1 cellular context compared by ENCODE assay signal in genomic region chr3:148698190-148698806, GRCh38.
TF ChIP-seq lines count a peak whose summit lies in the region.

No MANE protein-coding gene starts in this region.

TF ChIP-seq in HepG2, 621 proteins besides CTCF, POLR2A, EP300 and RAD21 (continued from another document and continues in another):
- TF ChIP-seq ARID4A (CRISPR knock-in tag; IDR thresholded peaks at IDR 0.05; ENCODE audit: borderline replicate concordance), result no peak
- TF ChIP-seq DR1 (CRISPR knock-in tag; IDR thresholded peaks at IDR 0.05), result no peak
- no peak for TF ChIP-seq EZH2 (conservative IDR thresholded peaks at IDR 0.05; ENCODE audit: low read depth, low read length)
- TF ChIP-seq SNAPC2 (CRISPR knock-in tag; IDR thresholded peaks at IDR 0.05), result no peak
- 0 out of 2 replicates have a peak, but pooled peaks have one; percentile 26 for TF ChIP-seq FLYWCH1 (CRISPR knock-in tag; IDR thresholded peaks at IDR 0.05)
- TF ChIP-seq, protein P1, sequence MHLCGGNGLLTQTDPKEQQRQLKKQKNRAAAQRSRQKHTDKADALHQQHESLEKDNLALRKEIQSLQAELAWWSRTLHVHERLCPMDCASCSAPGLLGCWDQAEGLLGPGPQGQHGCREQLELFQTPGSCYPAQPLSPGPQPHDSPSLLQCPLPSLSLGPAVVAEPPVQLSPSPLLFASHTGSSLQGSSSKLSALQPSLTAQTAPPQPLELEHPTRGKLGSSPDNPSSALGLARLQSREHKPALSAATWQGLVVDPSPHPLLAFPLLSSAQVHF (CRISPR knock-in tag; IDR thresholded peaks at IDR 0.05), result no peak
- TF ChIP-seq SIN3B (IDR thresholded peaks at IDR 0.05; ENCODE audit: low read length), result no peak
- no peak for TF ChIP-seq ZNF225 (CRISPR knock-in tag; IDR thresholded peaks at IDR 0.05)
- no peak for TF ChIP-seq ZNF883 (CRISPR knock-in tag; IDR thresholded peaks at IDR 0.05; ENCODE audit: not compliant biosample characterization)
- peak; percentile 62; the same call in 1 of the 2 replicates for TF ChIP-seq ZNF598 (CRISPR knock-in tag; IDR thresholded peaks at IDR 0.05; ENCODE audit: borderline replicate concordance)
- TF ChIP-seq FOXK1 (CRISPR knock-in tag; IDR thresholded peaks at IDR 0.05; ENCODE audit: borderline replicate concordance, low read depth), result no peak
- TF ChIP-seq DZIP1 (CRISPR knock-in tag; IDR thresholded peaks at IDR 0.05), result no peak
- TF ChIP-seq ZSCAN21 (CRISPR knock-in tag; IDR thresholded peaks at IDR 0.05; ENCODE audit: borderline replicate concordance), result no peak
- TF ChIP-seq, protein P2, sequence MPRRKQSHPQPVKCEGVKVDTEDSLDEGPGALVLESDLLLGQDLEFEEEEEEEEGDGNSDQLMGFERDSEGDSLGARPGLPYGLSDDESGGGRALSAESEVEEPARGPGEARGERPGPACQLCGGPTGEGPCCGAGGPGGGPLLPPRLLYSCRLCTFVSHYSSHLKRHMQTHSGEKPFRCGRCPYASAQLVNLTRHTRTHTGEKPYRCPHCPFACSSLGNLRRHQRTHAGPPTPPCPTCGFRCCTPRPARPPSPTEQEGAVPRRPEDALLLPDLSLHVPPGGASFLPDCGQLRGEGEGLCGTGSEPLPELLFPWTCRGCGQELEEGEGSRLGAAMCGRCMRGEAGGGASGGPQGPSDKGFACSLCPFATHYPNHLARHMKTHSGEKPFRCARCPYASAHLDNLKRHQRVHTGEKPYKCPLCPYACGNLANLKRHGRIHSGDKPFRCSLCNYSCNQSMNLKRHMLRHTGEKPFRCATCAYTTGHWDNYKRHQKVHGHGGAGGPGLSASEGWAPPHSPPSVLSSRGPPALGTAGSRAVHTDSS (CRISPR knock-in tag; conservative IDR thresholded peaks at IDR 0.05), result no peak
- TF ChIP-seq, protein P3, sequence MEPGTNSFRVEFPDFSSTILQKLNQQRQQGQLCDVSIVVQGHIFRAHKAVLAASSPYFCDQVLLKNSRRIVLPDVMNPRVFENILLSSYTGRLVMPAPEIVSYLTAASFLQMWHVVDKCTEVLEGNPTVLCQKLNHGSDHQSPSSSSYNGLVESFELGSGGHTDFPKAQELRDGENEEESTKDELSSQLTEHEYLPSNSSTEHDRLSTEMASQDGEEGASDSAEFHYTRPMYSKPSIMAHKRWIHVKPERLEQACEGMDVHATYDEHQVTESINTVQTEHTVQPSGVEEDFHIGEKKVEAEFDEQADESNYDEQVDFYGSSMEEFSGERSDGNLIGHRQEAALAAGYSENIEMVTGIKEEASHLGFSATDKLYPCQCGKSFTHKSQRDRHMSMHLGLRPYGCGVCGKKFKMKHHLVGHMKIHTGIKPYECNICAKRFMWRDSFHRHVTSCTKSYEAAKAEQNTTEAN (CRISPR knock-in tag; conservative IDR thresholded peaks at IDR 0.05), result no peak
- no peak for TF ChIP-seq FOXJ3 (CRISPR knock-in tag; IDR thresholded peaks at IDR 0.05; ENCODE audit: borderline replicate concordance)
- TF ChIP-seq CHCHD3 (CRISPR knock-in tag; IDR thresholded peaks at IDR 0.05), result no peak
- TF ChIP-seq, protein P4, sequence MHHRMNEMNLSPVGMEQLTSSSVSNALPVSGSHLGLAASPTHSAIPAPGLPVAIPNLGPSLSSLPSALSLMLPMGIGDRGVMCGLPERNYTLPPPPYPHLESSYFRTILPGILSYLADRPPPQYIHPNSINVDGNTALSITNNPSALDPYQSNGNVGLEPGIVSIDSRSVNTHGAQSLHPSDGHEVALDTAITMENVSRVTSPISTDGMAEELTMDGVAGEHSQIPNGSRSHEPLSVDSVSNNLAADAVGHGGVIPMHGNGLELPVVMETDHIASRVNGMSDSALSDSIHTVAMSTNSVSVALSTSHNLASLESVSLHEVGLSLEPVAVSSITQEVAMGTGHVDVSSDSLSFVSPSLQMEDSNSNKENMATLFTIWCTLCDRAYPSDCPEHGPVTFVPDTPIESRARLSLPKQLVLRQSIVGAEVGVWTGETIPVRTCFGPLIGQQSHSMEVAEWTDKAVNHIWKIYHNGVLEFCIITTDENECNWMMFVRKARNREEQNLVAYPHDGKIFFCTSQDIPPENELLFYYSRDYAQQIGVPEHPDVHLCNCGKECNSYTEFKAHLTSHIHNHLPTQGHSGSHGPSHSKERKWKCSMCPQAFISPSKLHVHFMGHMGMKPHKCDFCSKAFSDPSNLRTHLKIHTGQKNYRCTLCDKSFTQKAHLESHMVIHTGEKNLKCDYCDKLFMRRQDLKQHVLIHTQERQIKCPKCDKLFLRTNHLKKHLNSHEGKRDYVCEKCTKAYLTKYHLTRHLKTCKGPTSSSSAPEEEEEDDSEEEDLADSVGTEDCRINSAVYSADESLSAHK (CRISPR knock-in tag; IDR thresholded peaks at IDR 0.05; ENCODE audit: borderline replicate concordance), result no peak
- TF ChIP-seq CHD4 (IDR thresholded peaks at IDR 0.05; ENCODE audit: borderline replicate concordance, low read length), result no peak
- no peak for TF ChIP-seq ZNF546 (CRISPR knock-in tag; conservative IDR thresholded peaks at IDR 0.05)
- 0 out of 2 replicates have a peak, but pooled peaks have one; percentile 0 for TF ChIP-seq PHF20 (CRISPR knock-in tag; IDR thresholded peaks at IDR 0.05)
- no peak for TF ChIP-seq CBX2 (IDR thresholded peaks at IDR 0.05; ENCODE audit: low read depth, low read length)
- no peak for TF ChIP-seq CBX2 (CRISPR knock-in tag; IDR thresholded peaks at IDR 0.05; ENCODE audit: low read depth)
- TF ChIP-seq SOX13 (IDR thresholded peaks at IDR 0.05), result no peak
- TF ChIP-seq SOX13 (CRISPR knock-in tag; conservative IDR thresholded peaks at IDR 0.05 in 1 of 2, IDR thresholded peaks at IDR 0.05 in 1 of 2), result no peak
- TF ChIP-seq BRCA1 (CRISPR knock-in tag; IDR thresholded peaks at IDR 0.05), result no peak
- TF ChIP-seq, protein P5, sequence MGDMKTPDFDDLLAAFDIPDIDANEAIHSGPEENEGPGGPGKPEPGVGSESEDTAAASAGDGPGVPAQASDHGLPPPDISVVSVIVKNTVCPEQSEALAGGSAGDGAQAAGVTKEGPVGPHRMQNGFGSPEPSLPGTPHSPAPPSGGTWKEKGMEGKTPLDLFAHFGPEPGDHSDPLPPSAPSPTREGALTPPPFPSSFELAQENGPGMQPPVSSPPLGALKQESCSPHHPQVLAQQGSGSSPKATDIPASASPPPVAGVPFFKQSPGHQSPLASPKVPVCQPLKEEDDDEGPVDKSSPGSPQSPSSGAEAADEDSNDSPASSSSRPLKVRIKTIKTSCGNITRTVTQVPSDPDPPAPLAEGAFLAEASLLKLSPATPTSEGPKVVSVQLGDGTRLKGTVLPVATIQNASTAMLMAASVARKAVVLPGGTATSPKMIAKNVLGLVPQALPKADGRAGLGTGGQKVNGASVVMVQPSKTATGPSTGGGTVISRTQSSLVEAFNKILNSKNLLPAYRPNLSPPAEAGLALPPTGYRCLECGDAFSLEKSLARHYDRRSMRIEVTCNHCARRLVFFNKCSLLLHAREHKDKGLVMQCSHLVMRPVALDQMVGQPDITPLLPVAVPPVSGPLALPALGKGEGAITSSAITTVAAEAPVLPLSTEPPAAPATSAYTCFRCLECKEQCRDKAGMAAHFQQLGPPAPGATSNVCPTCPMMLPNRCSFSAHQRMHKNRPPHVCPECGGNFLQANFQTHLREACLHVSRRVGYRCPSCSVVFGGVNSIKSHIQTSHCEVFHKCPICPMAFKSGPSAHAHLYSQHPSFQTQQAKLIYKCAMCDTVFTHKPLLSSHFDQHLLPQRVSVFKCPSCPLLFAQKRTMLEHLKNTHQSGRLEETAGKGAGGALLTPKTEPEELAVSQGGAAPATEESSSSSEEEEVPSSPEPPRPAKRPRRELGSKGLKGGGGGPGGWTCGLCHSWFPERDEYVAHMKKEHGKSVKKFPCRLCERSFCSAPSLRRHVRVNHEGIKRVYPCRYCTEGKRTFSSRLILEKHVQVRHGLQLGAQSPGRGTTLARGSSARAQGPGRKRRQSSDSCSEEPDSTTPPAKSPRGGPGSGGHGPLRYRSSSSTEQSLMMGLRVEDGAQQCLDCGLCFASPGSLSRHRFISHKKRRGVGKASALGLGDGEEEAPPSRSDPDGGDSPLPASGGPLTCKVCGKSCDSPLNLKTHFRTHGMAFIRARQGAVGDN (CRISPR knock-in tag; IDR thresholded peaks at IDR 0.05), result peak; percentile 43; the same call in 1 of the 2 replicates
- TF ChIP-seq ZNF530 (CRISPR knock-in tag; IDR thresholded peaks at IDR 0.05; ENCODE audit: low read depth), result no peak
- no peak for TF ChIP-seq E2F5 (CRISPR knock-in tag; conservative IDR thresholded peaks at IDR 0.05)
- TF ChIP-seq, protein P6, sequence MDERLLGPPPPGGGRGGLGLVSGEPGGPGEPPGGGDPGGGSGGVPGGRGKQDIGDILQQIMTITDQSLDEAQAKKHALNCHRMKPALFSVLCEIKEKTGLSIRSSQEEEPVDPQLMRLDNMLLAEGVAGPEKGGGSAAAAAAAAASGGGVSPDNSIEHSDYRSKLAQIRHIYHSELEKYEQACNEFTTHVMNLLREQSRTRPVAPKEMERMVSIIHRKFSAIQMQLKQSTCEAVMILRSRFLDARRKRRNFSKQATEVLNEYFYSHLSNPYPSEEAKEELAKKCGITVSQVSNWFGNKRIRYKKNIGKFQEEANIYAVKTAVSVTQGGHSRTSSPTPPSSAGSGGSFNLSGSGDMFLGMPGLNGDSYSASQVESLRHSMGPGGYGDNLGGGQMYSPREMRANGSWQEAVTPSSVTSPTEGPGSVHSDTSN (CRISPR knock-in tag; IDR thresholded peaks at IDR 0.05), result no peak
- TF ChIP-seq ZNF777 (CRISPR knock-in tag; IDR thresholded peaks at IDR 0.05), result peak; percentile 12; the same call in 1 of the 2 replicates
- TF ChIP-seq MED8 (CRISPR knock-in tag; IDR thresholded peaks at IDR 0.05; ENCODE audit: insufficient replicate concordance), result no peak
- TF ChIP-seq FOXP1 (IDR thresholded peaks at IDR 0.05), result no peak
- TF ChIP-seq FOXP1 (CRISPR knock-in tag; IDR thresholded peaks at IDR 0.05), result no peak
- TF ChIP-seq NRL (CRISPR knock-in tag; IDR thresholded peaks at IDR 0.05; ENCODE audit: borderline replicate concordance), result no peak
- TF ChIP-seq CEBPB (IDR thresholded peaks at IDR 0.05; ENCODE audit: borderline replicate concordance, low read depth, low read length), result no peak
- TF ChIP-seq ZNF124 (CRISPR knock-in tag; IDR thresholded peaks at IDR 0.05), result no peak
- 0 out of 2 replicates have a peak, but pooled peaks have one; percentile 2 for TF ChIP-seq NFKB2 (CRISPR knock-in tag; IDR thresholded peaks at IDR 0.05; ENCODE audit: borderline replicate concordance)
- no peak for TF ChIP-seq TEAD3 (CRISPR knock-in tag; optimal IDR thresholded peaks at IDR 0.05; ENCODE audit: borderline replicate concordance)
- no peak for TF ChIP-seq MTA1 (CRISPR knock-in tag; IDR thresholded peaks at IDR 0.05; ENCODE audit: borderline replicate concordance)
- TF ChIP-seq NCOA1 (CRISPR knock-in tag; IDR thresholded peaks at IDR 0.05), result no peak
- TF ChIP-seq SKI (IDR thresholded peaks at IDR 0.05; ENCODE audit: partially characterized antibody), result no peak
- TF ChIP-seq SPEN (CRISPR knock-in tag; IDR thresholded peaks at IDR 0.05; ENCODE audit: low read depth), result no peak
- no peak; the same call in 1 of the 2 replicates for TF ChIP-seq GFI1 (CRISPR knock-in tag; IDR thresholded peaks at IDR 0.05; ENCODE audit: borderline replicate concordance)
- no peak for TF ChIP-seq ZNF431 (CRISPR knock-in tag; IDR thresholded peaks at IDR 0.05; ENCODE audit: borderline replicate concordance, low read depth)
